In the genomic region with DNA sequence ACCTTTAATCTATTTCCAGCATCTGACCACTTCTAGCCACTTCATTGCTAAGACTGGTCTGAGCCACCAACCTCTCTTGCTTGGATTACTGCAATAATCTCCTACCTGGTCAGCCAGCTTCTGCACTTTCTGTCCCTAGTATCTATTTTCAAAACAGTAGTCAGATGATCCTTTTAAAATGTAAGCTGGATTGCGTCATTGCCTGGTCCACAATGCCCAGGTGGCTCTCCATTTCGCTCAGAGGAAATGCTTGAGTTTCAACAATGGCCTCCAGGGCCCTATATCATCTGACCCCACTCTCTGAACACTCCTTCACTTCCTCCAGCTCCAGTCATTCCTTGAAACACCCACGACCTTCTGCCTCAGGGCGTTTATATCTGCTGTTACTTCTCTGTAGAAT, we compare ENCODE assay signal across 13 cellular contexts. TPM values are rescaled to one million over a fixed set of nuclear protein-coding genes. Genes with fewer than 3 reads are reported as not detected.
DNase-seq lines count a peak whose midpoint lies in the region; ATAC-seq, FAIRE-seq and TF ChIP-seq lines count a peak whose summit lies in the region.
"Had no signal": no experiment of that assay in that cellular context is flagged by ENCODE, and none has a peak within 500 bp of the region (broad histone marks: within the 10 kb centered on the region; RNA-seq: fewer than 3 reads in every experiment).

No MANE protein-coding gene starts in this region.

- H3K27ac Mint-ChIP-seq in natural killer cell treated with Interleukin-12 subunit alpha and Interleukin-12 subunit beta and Interleukin-15 and Interleukin-18, amount 100 ng/mL, for 72 hours, result no peak overlapping the region
- H3K27ac Mint-ChIP-seq: T-helper 1 cell treated with Interleukin-12 subunit alpha and Interleukin-12 subunit beta and Interleukin-4 antibody, amounts not matched to agents 30 μg/mL and 1 μg/mL, for 36 hours had no signal

- H3K4me3 ChIP-seq in epithelial cell of esophagus (ENCODE audit: low read length) (no peak overlapping the region), H7 (ENCODE audit: insufficient read depth, low read depth, low read length) (no peak overlapping the region)
- H3K4me3 ChIP-seq: sigmoid colon had no signal

- H3K27me3 ChIP-seq in H7 (ENCODE audit: control insufficient read depth, insufficient read depth, low read length), result no peaks in the 10 kb centered on the region; the same call in 1 of the 2 replicates
- H3K27me3 ChIP-seq: sigmoid colon had no signal

- no peak for TF ChIP-seq CTCF in epithelial cell of esophagus (IDR thresholded peaks at IDR 0.05; ENCODE audit: insufficient read depth, low read depth, low read length, missing control alignments)

- peaks cover 26 to 43% of the 10 kb centered on the region in 2 donors for H3K27me3 Mint-ChIP-seq in natural killer cell treated with Interleukin-12 subunit alpha and Interleukin-12 subunit beta and Interleukin-15 and Interleukin-18, amount 100 ng/mL, for 72 hours

- no peak overlapping the region for H3K4me3 Mint-ChIP-seq in natural killer cell treated with Interleukin-12 subunit alpha and Interleukin-12 subunit beta and Interleukin-15 and Interleukin-18, amount 100 ng/mL, for 72 hours
- H3K4me3 Mint-ChIP-seq: T-helper 1 cell treated with Interleukin-12 subunit alpha and Interleukin-12 subunit beta and Interleukin-4 antibody, amounts not matched to agents 30 μg/mL and 1 μg/mL, for 36 hours had no signal

- no peaks in the 10 kb centered on the region for H3K36me3 ChIP-seq in H7 (replicated peaks; ENCODE audit: control insufficient read depth, insufficient read depth, low read length)
- H3K36me3 ChIP-seq: sigmoid colon had no signal

- DNase-seq in GM12892 (ENCODE audit: insufficient read length), result no peak
- peak; percentile 46 for DNase-seq in epithelial cell of esophagus (ENCODE audit: low read depth)
- DNase-seq in stimulated activated CD4-positive, alpha-beta T cell treated with anti-CD3 and anti-CD28 coated beads, Interleukin-4, amount 100 ng/mL, for 24 hours, result no peak
- DNase-seq in natural killer cell treated with Interleukin-12 subunit alpha and Interleukin-12 subunit beta and Interleukin-15 and Interleukin-18, amount 100 ng/mL, for 72 hours (ENCODE audit: low spot score), result no peak
- no peak for DNase-seq in H7
- DNase-seq in AG08396 (ENCODE audit: low spot score), result no peak
- DNase-seq: amygdala; effector memory CD4-positive, alpha-beta T cell; hippocampal formation; sigmoid colon had no signal

- FAIRE-seq in GM12892 (lab: Jason Lieb, UNC), result peak; percentile 79

- no peaks in the 10 kb centered on the region for H3K9me3 Mint-ChIP-seq in natural killer cell treated with Interleukin-12 subunit alpha and Interleukin-12 subunit beta and Interleukin-15 and Interleukin-18, amount 100 ng/mL, for 72 hours
- H3K9me3 Mint-ChIP-seq: T-helper 1 cell treated with Interleukin-12 subunit alpha and Interleukin-12 subunit beta and Interleukin-4 antibody, amounts not matched to agents 30 μg/mL and 1 μg/mL, for 36 hours had no signal

- no peaks in the 10 kb centered on the region for H3K36me3 Mint-ChIP-seq in natural killer cell treated with Interleukin-12 subunit alpha and Interleukin-12 subunit beta and Interleukin-15 and Interleukin-18, amount 100 ng/mL, for 72 hours

- ATAC-seq in GM21423 (IDR thresholded peaks at IDR 0.05; ENCODE audit: unreplicated experiment) (peak; percentile 55), HG03196 (IDR thresholded peaks at IDR 0.05; ENCODE audit: unreplicated experiment) (peak; percentile 54)
- ATAC-seq in natural killer cell treated with Interleukin-12 subunit alpha and Interleukin-12 subunit beta and Interleukin-15 and Interleukin-18, amount 100 ng/mL, for 72 hours, result no peak

- no peaks in the 10 kb centered on the region for H3K4me1 Mint-ChIP-seq in natural killer cell treated with Interleukin-12 subunit alpha and Interleukin-12 subunit beta and Interleukin-15 and Interleukin-18, amount 100 ng/mL, for 72 hours (ENCODE audit: low read depth in 2 of 2)

- TF ChIP-seq POLR2A in GM12892 (IDR thresholded peaks at IDR 0.05; ENCODE audit: low read depth, low read length), result no peak

RNA-seq across cellular contexts. Expression of a gene that starts 2.3 kb away (rescaled TPM):
- polyA plus RNA-seq in GM12892 (2012; ENCODE audit: missing spikeins), result not detected
- total RNA-seq in natural killer cell treated with Interleukin-12 subunit alpha and Interleukin-12 subunit beta and Interleukin-15 and Interleukin-18, amount 100 ng/mL, for 72 hours, result not detected
- total RNA-seq in H7 (2014; rRNA removed; shearing (Covaris generic)), result not detected in 2 replicates
- total RNA-seq: sigmoid colon had no signal

RNA-seq across cellular contexts. Expression of a gene that starts 37.7 kb away (rescaled TPM):
- polyA plus RNA-seq in GM12892 (2012; ENCODE audit: missing spikeins), result not detected
- total RNA-seq in natural killer cell treated with Interleukin-12 subunit alpha and Interleukin-12 subunit beta and Interleukin-15 and Interleukin-18, amount 100 ng/mL, for 72 hours, result not detected
- not detected in 2 replicates for total RNA-seq in H7 (2014; rRNA removed; shearing (Covaris generic))
- total RNA-seq: sigmoid colon had no signal
- polyA plus RNA-seq: sigmoid colon had no signal

Comparison
In these comparisons a context has a peak if more than half of its experiments do, and no peak if none do; other contexts are left out.
1. ATAC-seq: peak in GM21423 (single experiment) and HG03196 (single experiment); none in natural killer cell treated with Interleukin-12 subunit alpha and Interleukin-12 subunit beta and Interleukin-15 and Interleukin-18, amount 100 ng/mL, for 72 hours (0 of 2).